Comparison of ENCODE assay signal across 1 cellular context in the genomic region with DNA sequence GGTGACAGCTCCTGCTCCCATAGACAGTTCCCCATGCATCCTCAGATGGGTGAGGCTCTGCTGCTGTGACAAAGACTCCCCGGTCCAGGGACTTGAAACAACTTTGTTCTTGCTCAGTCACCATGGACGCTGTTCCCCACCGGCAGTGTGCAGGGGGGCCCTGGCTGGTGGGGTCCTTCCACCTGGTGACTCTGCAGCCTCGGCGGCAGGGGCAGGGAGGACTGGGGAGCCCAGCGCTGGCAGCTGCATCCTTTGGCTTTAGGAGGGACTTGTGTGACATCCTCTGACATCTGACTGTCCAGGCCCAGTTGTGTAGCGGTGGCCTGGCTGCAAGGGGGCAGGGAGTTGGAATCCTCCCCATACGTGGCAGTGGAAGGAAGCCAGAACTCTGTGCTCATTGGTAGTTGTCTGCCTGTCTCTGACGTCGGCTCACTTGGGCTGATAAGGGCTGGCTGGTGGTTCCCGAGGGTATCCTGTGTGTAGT.
TF ChIP-seq lines count a peak whose summit lies in the region.

No MANE protein-coding gene starts in this region.

TF ChIP-seq in IMR-90, 13 proteins besides CTCF, POLR2A, EP300 and RAD21:
- TF ChIP-seq CEBPB (IDR thresholded peaks at IDR 0.05; ENCODE audit: low read depth, low read length), result no peak
- TF ChIP-seq NFE2L2 (IDR thresholded peaks at IDR 0.05; ENCODE audit: low read depth, low read length), result no peak
- TF ChIP-seq, protein P1, sequence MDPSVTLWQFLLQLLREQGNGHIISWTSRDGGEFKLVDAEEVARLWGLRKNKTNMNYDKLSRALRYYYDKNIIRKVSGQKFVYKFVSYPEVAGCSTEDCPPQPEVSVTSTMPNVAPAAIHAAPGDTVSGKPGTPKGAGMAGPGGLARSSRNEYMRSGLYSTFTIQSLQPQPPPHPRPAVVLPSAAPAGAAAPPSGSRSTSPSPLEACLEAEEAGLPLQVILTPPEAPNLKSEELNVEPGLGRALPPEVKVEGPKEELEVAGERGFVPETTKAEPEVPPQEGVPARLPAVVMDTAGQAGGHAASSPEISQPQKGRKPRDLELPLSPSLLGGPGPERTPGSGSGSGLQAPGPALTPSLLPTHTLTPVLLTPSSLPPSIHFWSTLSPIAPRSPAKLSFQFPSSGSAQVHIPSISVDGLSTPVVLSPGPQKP (IDR thresholded peaks at IDR 0.05; ENCODE audit: borderline replicate concordance, low read depth, low read length), result no peak
- TF ChIP-seq, protein P2, sequence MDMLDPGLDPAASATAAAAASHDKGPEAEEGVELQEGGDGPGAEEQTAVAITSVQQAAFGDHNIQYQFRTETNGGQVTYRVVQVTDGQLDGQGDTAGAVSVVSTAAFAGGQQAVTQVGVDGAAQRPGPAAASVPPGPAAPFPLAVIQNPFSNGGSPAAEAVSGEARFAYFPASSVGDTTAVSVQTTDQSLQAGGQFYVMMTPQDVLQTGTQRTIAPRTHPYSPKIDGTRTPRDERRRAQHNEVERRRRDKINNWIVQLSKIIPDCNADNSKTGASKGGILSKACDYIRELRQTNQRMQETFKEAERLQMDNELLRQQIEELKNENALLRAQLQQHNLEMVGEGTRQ (IDR thresholded peaks at IDR 0.05; ENCODE audit: low read depth, low read length), result no peak
- no peak for TF ChIP-seq SMC3 (IDR thresholded peaks at IDR 0.05; ENCODE audit: low read depth, low read length)
- no peak for TF ChIP-seq RCOR1 (IDR thresholded peaks at IDR 0.05; ENCODE audit: insufficient replicate concordance, low read length)
- no peak for TF ChIP-seq MAFK (IDR thresholded peaks at IDR 0.05; ENCODE audit: low read depth, low read length)
- no peak for TF ChIP-seq MAZ (IDR thresholded peaks at IDR 0.05; ENCODE audit: borderline replicate concordance, low read depth, low read length)
- TF ChIP-seq RFX5 (IDR thresholded peaks at IDR 0.05; ENCODE audit: low read depth, low read length), result no peak
- TF ChIP-seq CHD1 (IDR thresholded peaks at IDR 0.05; ENCODE audit: low read depth, low read length), result no peak
- no peak for TF ChIP-seq BHLHE40 (IDR thresholded peaks at IDR 0.05; ENCODE audit: low read depth, low read length)
- no peak for TF ChIP-seq MXI1 (IDR thresholded peaks at IDR 0.05; ENCODE audit: borderline replicate concordance, low read depth, low read length)
- no peak for TF ChIP-seq FOS (IDR thresholded peaks at IDR 0.05; ENCODE audit: low read depth, low read length)
TF ChIP-seq in IMR-90: peak in this region for 0.
